21 cellular contexts compared by ENCODE assay signal in genomic region chr17:64458756-64459155, GRCh38. TPM values are rescaled to one million over a fixed set of nuclear protein-coding genes. Genes with fewer than 3 reads are reported as not detected.
"Had no signal": no experiment of that assay in that cellular context is flagged by ENCODE, and none has a peak within 500 bp of the region (broad histone marks: within the 10 kb centered on the region; RNA-seq: fewer than 3 reads in every experiment).

No MANE protein-coding gene starts in this region.

- H3K9me3 Mint-ChIP-seq: activated naive CD4-positive, alpha-beta T cell treated with anti-CD3 and anti-CD28 coated beads, Interleukin-2, amount 50 U/mL, for 24 hours; stimulated activated effector memory CD8-positive, alpha-beta T cell treated with anti-CD3 and anti-CD28 coated beads, Interleukin-12 subunit alpha, Interleukin-12 subunit beta, amount 100 ng/mL, for 72 hours; WTC11 had no signal

- H3K4me3 Mint-ChIP-seq: activated CD4-positive, alpha-beta T cell treated with anti-CD3 and anti-CD28 coated beads for 36 hours; activated naive CD4-positive, alpha-beta T cell treated with anti-CD3 and anti-CD28 coated beads, Interleukin-2, amount 50 U/mL, for 24 hours; stimulated activated effector memory CD8-positive, alpha-beta T cell treated with anti-CD3 and anti-CD28 coated beads, Interleukin-12 subunit alpha, Interleukin-12 subunit beta, amount 100 ng/mL, for 72 hours; WTC11 had no signal

- H3K4me1 ChIP-seq: adrenal gland, foreskin keratinocyte, psoas muscle had no signal

- H3K36me3 ChIP-seq: adrenal gland, thoracic aorta had no signal

- H3K27ac ChIP-seq: adrenal gland, foreskin keratinocyte, lower lobe of right lung, psoas muscle, thoracic aorta had no signal

- H3K27me3 Mint-ChIP-seq: activated CD4-positive, alpha-beta T cell treated with anti-CD3 and anti-CD28 coated beads for 36 hours; activated naive CD4-positive, alpha-beta T cell treated with anti-CD3 and anti-CD28 coated beads, Interleukin-2, amount 50 U/mL, for 24 hours had no signal

- H3K27me3 ChIP-seq: adrenal gland had no signal

- H3K9me3 ChIP-seq: adrenal gland, lower lobe of right lung, psoas muscle, thoracic aorta had no signal

- H3K4me1 Mint-ChIP-seq: stimulated activated effector memory CD8-positive, alpha-beta T cell treated with anti-CD3 and anti-CD28 coated beads, Interleukin-12 subunit alpha, Interleukin-12 subunit beta, amount 100 ng/mL, for 72 hours; WTC11 had no signal

- H3K27ac Mint-ChIP-seq: activated CD4-positive, alpha-beta T cell treated with anti-CD3 and anti-CD28 coated beads for 36 hours; stimulated activated effector memory CD8-positive, alpha-beta T cell treated with anti-CD3 and anti-CD28 coated beads, Interleukin-12 subunit alpha, Interleukin-12 subunit beta, amount 100 ng/mL, for 72 hours; WTC11 had no signal

- DNase-seq: activated CD4-positive, alpha-beta T cell treated with anti-CD3 and anti-CD28 coated beads, Interleukin-2, amount 50 U/mL, for 48 hours; activated gamma-delta T cell; adrenal gland; glutamatergic neuron; hippocampal formation; left colon; lower lobe of right lung; midbrain; psoas muscle; stimulated activated CD4-positive, alpha-beta T cell treated with anti-CD3 and anti-CD28 coated beads, Interleukin-4, amount 100 ng/mL, for 24 hours; T-helper 2 cell had no signal

- ATAC-seq: psoas muscle; sciatic nerve; stimulated activated effector memory CD8-positive, alpha-beta T cell treated with anti-CD3 and anti-CD28 coated beads, Interleukin-12 subunit alpha, Interleukin-12 subunit beta, amount 100 ng/mL, for 72 hours; WTC11 had no signal

- H3K36me3 Mint-ChIP-seq: activated naive CD4-positive, alpha-beta T cell treated with anti-CD3 and anti-CD28 coated beads, Interleukin-2, amount 50 U/mL, for 24 hours; stimulated activated effector memory CD8-positive, alpha-beta T cell treated with anti-CD3 and anti-CD28 coated beads, Interleukin-12 subunit alpha, Interleukin-12 subunit beta, amount 100 ng/mL, for 72 hours; WTC11 had no signal

- H3K4me3 ChIP-seq: adrenal gland, lower lobe of right lung, psoas muscle, thoracic aorta had no signal

- FAIRE-seq: islet of Langerhans had no signal

RNA-seq across cellular contexts. Expression of gene MILR1, which starts 9.8 kb away (rescaled TPM):
- total RNA-seq: foreskin keratinocyte, osteocyte, WTC11 had no signal
- polyA plus RNA-seq: foreskin keratinocyte, neural cell had no signal
